ENCODE assay signal across 10 cellular contexts in genomic region chr22:29308148-29308790, GRCh38. TPM values are rescaled to one million over a fixed set of nuclear protein-coding genes. Genes with fewer than 3 reads are reported as not detected.
DNase-seq lines count a peak whose midpoint lies in the region; ATAC-seq, FAIRE-seq and TF ChIP-seq lines count a peak whose summit lies in the region.
"Had no signal": no experiment of that assay in that cellular context is flagged by ENCODE, and none has a peak within 500 bp of the region (broad histone marks: within the 10 kb centered on the region; RNA-seq: fewer than 3 reads in every experiment).

No MANE protein-coding gene starts in this region.

- TF ChIP-seq POLR2A in HepG2 (IDR thresholded peaks at IDR 0.05; ENCODE audit: insufficient read depth in 1 of 2, low read depth in 2 of 2, low read length in 2 of 2) (no peak), right lobe of liver (IDR thresholded peaks at IDR 0.05) (no peak), vagina (IDR thresholded peaks at IDR 0.05) (no peak)

- no peaks in the 10 kb centered on the region for H3K79me2 ChIP-seq in HepG2 (ENCODE audit: insufficient read depth, low read length)
- H3K79me2 ChIP-seq: parathyroid adenoma had no signal

- H3K4me1 ChIP-seq in HepG2 (ENCODE audit: insufficient read depth, low read length) = peaks cover 62% of the 10 kb centered on the region
- H3K4me1 ChIP-seq in right lobe of liver = peaks cover under 1 to 9% (median 5%) of the 10 kb centered on the region in 4 donors
- peaks cover 52% of the 10 kb centered on the region for H3K4me1 ChIP-seq in vagina
- H3K4me1 ChIP-seq: parathyroid adenoma had no signal

- no peak overlapping the region for H3K27ac Mint-ChIP-seq in mesothelial cell of epicardium

- H4K20me1 ChIP-seq in HepG2 (ENCODE audit: insufficient read depth, low read length) = no peaks in the 10 kb centered on the region

- intact Hi-C loops in HepG2 (cut with micrococcal nuclease; ENCODE audit: unreplicated experiment) = no loop called here
- intact Hi-C loops in right lobe of liver (cut with DNase I) = loop anchor here in 1 of 2 donors (10.0 kb wide), 1 partner anchor 47 kb away; no protein-coding TSS in a partner anchor
- intact Hi-C loops in vagina (cut with DNase I) = no loop called here

- H3K27ac ChIP-seq in HepG2 (ENCODE audit: extremely low read length, insufficient read depth, low read length) (no peak overlapping the region), right lobe of liver (no peak overlapping the region), cingulate gyrus (ENCODE audit: low read depth, low read length) (peak overlapping the region; percentile 81), vagina (peak overlapping the region; percentile 89)
- H3K27ac ChIP-seq: parathyroid adenoma had no signal

- H3K27me3 Mint-ChIP-seq in mesothelial cell of epicardium (ENCODE audit: low read depth) = peaks cover 10% of the 10 kb centered on the region

- TF ChIP-seq CTCF in HepG2 (CRISPR knock-in tag; IDR thresholded peaks at IDR 0.05) = no peak
- no peak for TF ChIP-seq CTCF in right lobe of liver (IDR thresholded peaks at IDR 0.05)
- no peak for TF ChIP-seq CTCF in mesothelial cell of epicardium (IDR thresholded peaks at IDR 0.05; ENCODE audit: unreplicated experiment)
- TF ChIP-seq CTCF in vagina (IDR thresholded peaks at IDR 0.05) = no peak
- TF ChIP-seq CTCF in omental fat pad (IDR thresholded peaks at IDR 0.05) = no peak

- no TSS peak for BruUV-seq in HepG2 (replicated peaks; lab: Mats Ljungman, UMichigan)

- ATAC-seq in HepG2 (no peak), right lobe of liver (no peak), omental fat pad (ENCODE audit: low FRiP score) (no peak)

- H3K9ac ChIP-seq in HepG2 (ENCODE audit: insufficient read depth, low read depth, low read length) = no peak overlapping the region
- H3K9ac ChIP-seq: parathyroid adenoma had no signal

- H3K36me3 ChIP-seq in HepG2 (replicated peaks in 1 of 2; ENCODE audit: control insufficient read depth in 1 of 2, insufficient read depth in 2 of 2, low read length in 2 of 2) (no peaks in the 10 kb centered on the region), right lobe of liver (no peaks in the 10 kb centered on the region), vagina (no peaks in the 10 kb centered on the region)

- no peak for TF ChIP-seq RAD21 in HepG2 (CRISPR knock-in tag; IDR thresholded peaks at IDR 0.05)

- no peak for TF ChIP-seq EP300 in HepG2 (IDR thresholded peaks at IDR 0.05; ENCODE audit: low read depth in 2 of 2, low read length in 2 of 2)
- no peak for TF ChIP-seq EP300 in HepG2 (CRISPR knock-in tag; IDR thresholded peaks at IDR 0.05; ENCODE audit: borderline replicate concordance)

- no peak for FAIRE-seq in HepG2 (lab: Jason Lieb, UNC)

- 91% methylated on average over 11 of the region's 50 CpGs for WGBS in HepG2 (ENCODE audit: low lambda C conversion rate)
- no CpG with 5 or more reads among the region's 50 CpGs for WGBS in right lobe of liver (ENCODE audit: insufficient coverage, low coverage, low lambda C conversion rate, missing lambda C conversion rate)

- H3K36me3 Mint-ChIP-seq in mesothelial cell of epicardium = peaks cover 3% of the 10 kb centered on the region

- peak overlapping the region; percentile 81 for H3K4me3 Mint-ChIP-seq in mesothelial cell of epicardium

- no peaks in the 10 kb centered on the region for H3K9me3 Mint-ChIP-seq in mesothelial cell of epicardium

- POLR2A ChIA-PET in HepG2 (lab: Yijun Ruan, JAX) = no interaction called here

- CTCF ChIA-PET in HepG2 (lab: Yijun Ruan, JAX; ENCODE audit: low intra/inter-chr PET ratio, low total read pairs) = no interaction called here

- in situ Hi-C loops in HepG2 (cut with HindIII; ENCODE audit: extremely low pct_ligation_motif_present, low pct_unique_long_range_greater_than_20kb) = loop anchor here (5.0 kb wide), 1 partner anchor 49 kb away; no protein-coding TSS in a partner anchor

- no peak overlapping the region for H2AFZ ChIP-seq in HepG2 (ENCODE audit: low read length)
- H2AFZ ChIP-seq: parathyroid adenoma had no signal

- H3K27me3 ChIP-seq in HepG2 (ENCODE audit: control insufficient read depth in 1 of 2, insufficient read depth in 2 of 2, low read length in 2 of 2) = peaks cover 0 to 3% of the 10 kb centered on the region in 2 experiments; a peak in 1 of 5 replicates
- no peaks in the 10 kb centered on the region for H3K27me3 ChIP-seq in right lobe of liver
- H3K27me3 ChIP-seq in vagina = no peaks in the 10 kb centered on the region

- H3K4me3 ChIP-seq in HepG2 (replicated peaks in 1 of 3; ENCODE audit: insufficient read depth in 1 of 3, low read depth in 2 of 3, low read length in 3 of 3) = no peak overlapping the region
- no peak overlapping the region for H3K4me3 ChIP-seq in right lobe of liver
- peak overlapping the region; percentile 89 to 91 for H3K4me3 ChIP-seq in vagina

- no peak for DNase-seq in HepG2 (ENCODE audit: low spot score)
- DNase-seq in right lobe of liver = no peak
- peak in 1 of 2 experiments; percentile 38 for DNase-seq in mesothelial cell of epicardium (ENCODE audit: low spot score in 2 of 2, unreplicated experiment in 2 of 2)
- DNase-seq in vagina (ENCODE audit: extremely low spot score in 2 of 2) = no peak
- DNase-seq in germinal center (ENCODE audit: low spot score) = no peak
- no peak for DNase-seq in omental fat pad (ENCODE audit: low spot score)
- no peak for DNase-seq in hippocampal formation (lab: John Stamatoyannopoulos, UW)
- DNase-seq: activated CD4-positive, alpha-beta T cell treated with anti-CD3 and anti-CD28 coated beads, Interleukin-2, amount 50 U/mL, for 1 hour had no signal

- no peak overlapping the region for H3K4me2 ChIP-seq in HepG2 (ENCODE audit: low read depth, low read length)

- H3K4me1 Mint-ChIP-seq in mesothelial cell of epicardium = peaks cover 9% of the 10 kb centered on the region

- no peaks in the 10 kb centered on the region for H3K9me3 ChIP-seq in HepG2 (ENCODE audit: low read length)
- no peaks in the 10 kb centered on the region for H3K9me3 ChIP-seq in right lobe of liver
- H3K9me3 ChIP-seq in vagina = no peaks in the 10 kb centered on the region

RNA-seq across cellular contexts. Expression of gene GAS2L1, which starts 1.8 kb away (rescaled TPM):
- total RNA-seq in HepG2 (2016; rRNA removed; fragmentation: Illumina TruSeq; extraction: Trizol) (2.6 and 3.3 TPM in 2 replicates), right lobe of liver (10 to 100 TPM in 4 of 6 experiments, 1 to 10 TPM in 2; 8.9 to 15.8 (median 11.5) TPM), mesothelial cell of epicardium (13.4 to 14.6 TPM (median 13.6 TPM) in 3 replicates), vagina (17.4 TPM), omental fat pad (10 to 100 TPM; 13.4 to 29.0 (median 22.7) TPM)
- total RNA-seq in HepG2 (2016; cell fraction: cytosol; rRNA removed; fragmentation: Illumina TruSeq; extraction: Trizol; ENCODE audit: low read depth) = 3.1 TPM in 2 replicates
- 1.9 and 3.4 TPM in 2 replicates for total RNA-seq in HepG2 (2016; cell fraction: insoluble cytoplasmic fraction; rRNA removed; fragmentation: Illumina TruSeq; extraction: Trizol)
- total RNA-seq in HepG2 (2016; cell fraction: membrane; rRNA removed; fragmentation: Illumina TruSeq; extraction: Trizol) = 6.6 and 6.7 TPM in 2 replicates
- 2.1 and 2.7 TPM in 2 replicates for total RNA-seq in HepG2 (2016; cell fraction: nucleus; rRNA removed; fragmentation: Illumina TruSeq; extraction: Trizol)
- polyA plus RNA-seq in HepG2 (2011; rRNA removed) = 1.8 and 2.2 TPM in 2 replicates
- polyA plus RNA-seq in HepG2 (2011; cell fraction: cytosol; rRNA removed) = 1.8 and 3.2 TPM in 2 replicates
- 6.0 and 8.0 TPM in 2 replicates for polyA plus RNA-seq in HepG2 (2011; cell fraction: nucleus; rRNA removed)
- 0.98 and 1.3 TPM in 2 replicates for polyA plus RNA-seq in HepG2 (2012)
- 4.1 and 4.7 TPM in 2 replicates for polyA plus RNA-seq in HepG2 (2016; cell fraction: cytosol; fragmentation: Illumina TruSeq; extraction: Trizol; ENCODE audit: low read depth)
- 3.4 and 4.4 TPM in 2 replicates for polyA plus RNA-seq in HepG2 (2016; cell fraction: insoluble cytoplasmic fraction; fragmentation: Illumina TruSeq; extraction: Trizol; ENCODE audit: low read depth)
- polyA plus RNA-seq in HepG2 (2016; cell fraction: membrane; fragmentation: Illumina TruSeq; extraction: Trizol; ENCODE audit: low read depth) = 7.9 and 8.8 TPM in 2 replicates
- polyA plus RNA-seq in HepG2 (2016; cell fraction: nucleus; fragmentation: Illumina TruSeq; extraction: Trizol; ENCODE audit: insufficient read depth, low read depth) = 5.9 and 7.0 TPM in 2 replicates
- 2.7 and 10.4 TPM in 2 replicates for polyA minus RNA-seq in HepG2 (2011; rRNA and poly(A)+ RNA removed; ENCODE audit: low replicate concordance)
- 1.5 and 1.6 TPM in 2 replicates for polyA minus RNA-seq in HepG2 (2011; cell fraction: cytosol; rRNA and poly(A)+ RNA removed)
- 1.9 and 3.5 TPM in 2 replicates for polyA minus RNA-seq in HepG2 (2011; cell fraction: nucleus; rRNA and poly(A)+ RNA removed)

RNA-seq across cellular contexts. Expression of gene RASL10A, which starts 7.2 kb away (rescaled TPM):
- 0.22 TPM in 1 of 2 replicates, not detected in the other for total RNA-seq in HepG2 (2016; rRNA removed; fragmentation: Illumina TruSeq; extraction: Trizol)
- not detected in 2 replicates for total RNA-seq in HepG2 (2016; cell fraction: cytosol; rRNA removed; fragmentation: Illumina TruSeq; extraction: Trizol; ENCODE audit: low read depth)
- total RNA-seq in HepG2 (2016; cell fraction: insoluble cytoplasmic fraction; rRNA removed; fragmentation: Illumina TruSeq; extraction: Trizol) = not detected in 2 replicates
- not detected in 2 replicates for total RNA-seq in HepG2 (2016; cell fraction: membrane; rRNA removed; fragmentation: Illumina TruSeq; extraction: Trizol)
- not detected in 2 replicates for total RNA-seq in HepG2 (2016; cell fraction: nucleus; rRNA removed; fragmentation: Illumina TruSeq; extraction: Trizol)
- polyA plus RNA-seq in HepG2 (2011; rRNA removed) = 0.05 and 0.08 TPM in 2 replicates
- polyA plus RNA-seq in HepG2 (2011; cell fraction: cytosol; rRNA removed) = 0.08 and 0.17 TPM in 2 replicates
- polyA plus RNA-seq in HepG2 (2011; cell fraction: nucleus; rRNA removed) = 0.40 and 1.6 TPM in 2 replicates
- not detected in 2 replicates for polyA plus RNA-seq in HepG2 (2012)
- not detected in 2 replicates for polyA plus RNA-seq in HepG2 (2016; cell fraction: cytosol; fragmentation: Illumina TruSeq; extraction: Trizol; ENCODE audit: low read depth)
- polyA plus RNA-seq in HepG2 (2016; cell fraction: insoluble cytoplasmic fraction; fragmentation: Illumina TruSeq; extraction: Trizol; ENCODE audit: low read depth) = not detected in 2 replicates
- polyA plus RNA-seq in HepG2 (2016; cell fraction: membrane; fragmentation: Illumina TruSeq; extraction: Trizol; ENCODE audit: low read depth) = not detected in 2 replicates
- 1.5 TPM in 1 of 2 replicates, not detected in the other for polyA plus RNA-seq in HepG2 (2016; cell fraction: nucleus; fragmentation: Illumina TruSeq; extraction: Trizol; ENCODE audit: insufficient read depth, low read depth)
- polyA minus RNA-seq in HepG2 (2011; rRNA and poly(A)+ RNA removed; ENCODE audit: low replicate concordance) = 0.09 TPM in 1 of 2 replicates, not detected in the other
- polyA minus RNA-seq in HepG2 (2011; cell fraction: cytosol; rRNA and poly(A)+ RNA removed) = not detected in 2 replicates
- polyA minus RNA-seq in HepG2 (2011; cell fraction: nucleus; rRNA and poly(A)+ RNA removed) = not detected in 2 replicates
- 1 to 10 TPM in 3 of 6 experiments, under 1 TPM in 3; 0.32 to 1.2 (median 0.87) TPM for total RNA-seq in right lobe of liver
- total RNA-seq in mesothelial cell of epicardium = 2.5 to 3.8 TPM (median 3.1 TPM) in 3 replicates
- total RNA-seq in vagina = not detected
- total RNA-seq in omental fat pad = 1 to 10 TPM in 2 of 4 donors, under 1 TPM in 1, not detected in 1; 0.56 to 2.6 (median 1.5) TPM

RNA-seq across cellular contexts. Expression of gene EWSR1, which starts 40.2 kb away (rescaled TPM):
- total RNA-seq in HepG2 (2016; rRNA removed; fragmentation: Illumina TruSeq; extraction: Trizol) = 167 and 211 TPM in 2 replicates
- 28.9 and 32.2 TPM in 2 replicates for total RNA-seq in HepG2 (2016; cell fraction: cytosol; rRNA removed; fragmentation: Illumina TruSeq; extraction: Trizol; ENCODE audit: low read depth)
- 146 and 211 TPM in 2 replicates for total RNA-seq in HepG2 (2016; cell fraction: insoluble cytoplasmic fraction; rRNA removed; fragmentation: Illumina TruSeq; extraction: Trizol)
- 47.2 and 49.1 TPM in 2 replicates for total RNA-seq in HepG2 (2016; cell fraction: membrane; rRNA removed; fragmentation: Illumina TruSeq; extraction: Trizol)
- total RNA-seq in HepG2 (2016; cell fraction: nucleus; rRNA removed; fragmentation: Illumina TruSeq; extraction: Trizol) = 216 and 251 TPM in 2 replicates
- polyA plus RNA-seq in HepG2 (2011; rRNA removed) = 326 and 401 TPM in 2 replicates
- polyA plus RNA-seq in HepG2 (2011; cell fraction: cytosol; rRNA removed) = 202 and 208 TPM in 2 replicates
- 687 and 755 TPM in 2 replicates for polyA plus RNA-seq in HepG2 (2011; cell fraction: nucleus; rRNA removed)
- polyA plus RNA-seq in HepG2 (2012) = 138 and 189 TPM in 2 replicates
- polyA plus RNA-seq in HepG2 (2016; cell fraction: cytosol; fragmentation: Illumina TruSeq; extraction: Trizol; ENCODE audit: low read depth) = 22.8 and 25.5 TPM in 2 replicates
- polyA plus RNA-seq in HepG2 (2016; cell fraction: insoluble cytoplasmic fraction; fragmentation: Illumina TruSeq; extraction: Trizol; ENCODE audit: low read depth) = 183 and 203 TPM in 2 replicates
- 29.2 and 38.3 TPM in 2 replicates for polyA plus RNA-seq in HepG2 (2016; cell fraction: membrane; fragmentation: Illumina TruSeq; extraction: Trizol; ENCODE audit: low read depth)
- polyA plus RNA-seq in HepG2 (2016; cell fraction: nucleus; fragmentation: Illumina TruSeq; extraction: Trizol; ENCODE audit: insufficient read depth, low read depth) = 477 and 502 TPM in 2 replicates
- polyA minus RNA-seq in HepG2 (2011; rRNA and poly(A)+ RNA removed; ENCODE audit: low replicate concordance) = 381 and 574 TPM in 2 replicates
- polyA minus RNA-seq in HepG2 (2011; cell fraction: cytosol; rRNA and poly(A)+ RNA removed) = 103 and 111 TPM in 2 replicates
- polyA minus RNA-seq in HepG2 (2011; cell fraction: nucleus; rRNA and poly(A)+ RNA removed) = 302 and 303 TPM in 2 replicates
- 100 to 1,000 TPM in 3 of 6 experiments, 10 to 100 TPM in 3; 75.0 to 112 (median 98.2) TPM for total RNA-seq in right lobe of liver
- total RNA-seq in mesothelial cell of epicardium = 364 to 381 TPM (median 379 TPM) in 3 replicates
- total RNA-seq in vagina = 164 TPM
- 100 to 1,000 TPM; 190 to 274 (median 202) TPM for total RNA-seq in omental fat pad

RNA-seq across cellular contexts. Expression of gene RHBDD3, which starts 40.5 kb away (rescaled TPM):
- total RNA-seq in HepG2 (2016; rRNA removed; fragmentation: Illumina TruSeq; extraction: Trizol) (12.6 and 26.7 TPM in 2 replicates), right lobe of liver (10 to 100 TPM in 5 of 6 experiments, 1 to 10 TPM in 1; 9.7 to 35.3 (median 14.7) TPM), mesothelial cell of epicardium (55.9 to 59.6 TPM (median 58.0 TPM) in 3 replicates), vagina (29.7 TPM), omental fat pad (10 to 100 TPM; 15.0 to 30.8 (median 25.4) TPM)
- total RNA-seq in HepG2 (2016; cell fraction: cytosol; rRNA removed; fragmentation: Illumina TruSeq; extraction: Trizol; ENCODE audit: low read depth) = 8.3 and 9.2 TPM in 2 replicates
- 12.3 and 26.7 TPM in 2 replicates for total RNA-seq in HepG2 (2016; cell fraction: insoluble cytoplasmic fraction; rRNA removed; fragmentation: Illumina TruSeq; extraction: Trizol)
- 16.9 and 21.6 TPM in 2 replicates for total RNA-seq in HepG2 (2016; cell fraction: membrane; rRNA removed; fragmentation: Illumina TruSeq; extraction: Trizol)
- total RNA-seq in HepG2 (2016; cell fraction: nucleus; rRNA removed; fragmentation: Illumina TruSeq; extraction: Trizol) = 24.7 and 26.9 TPM in 2 replicates
- 12.1 and 21.0 TPM in 2 replicates for polyA plus RNA-seq in HepG2 (2011; rRNA removed)
- polyA plus RNA-seq in HepG2 (2011; cell fraction: cytosol; rRNA removed) = 10.6 and 17.9 TPM in 2 replicates
- polyA plus RNA-seq in HepG2 (2011; cell fraction: nucleus; rRNA removed) = 38.6 and 38.8 TPM in 2 replicates
- 8.5 and 12.8 TPM in 2 replicates for polyA plus RNA-seq in HepG2 (2012)
- polyA plus RNA-seq in HepG2 (2016; cell fraction: cytosol; fragmentation: Illumina TruSeq; extraction: Trizol; ENCODE audit: low read depth) = 6.5 and 10.4 TPM in 2 replicates
- polyA plus RNA-seq in HepG2 (2016; cell fraction: insoluble cytoplasmic fraction; fragmentation: Illumina TruSeq; extraction: Trizol; ENCODE audit: low read depth) = 10.8 and 11.3 TPM in 2 replicates
- polyA plus RNA-seq in HepG2 (2016; cell fraction: membrane; fragmentation: Illumina TruSeq; extraction: Trizol; ENCODE audit: low read depth) = 11.9 and 12.6 TPM in 2 replicates
- 59.8 and 60.3 TPM in 2 replicates for polyA plus RNA-seq in HepG2 (2016; cell fraction: nucleus; fragmentation: Illumina TruSeq; extraction: Trizol; ENCODE audit: insufficient read depth, low read depth)
- 9.9 and 18.2 TPM in 2 replicates for polyA minus RNA-seq in HepG2 (2011; rRNA and poly(A)+ RNA removed; ENCODE audit: low replicate concordance)
- polyA minus RNA-seq in HepG2 (2011; cell fraction: cytosol; rRNA and poly(A)+ RNA removed) = 5.7 and 7.1 TPM in 2 replicates
- polyA minus RNA-seq in HepG2 (2011; cell fraction: nucleus; rRNA and poly(A)+ RNA removed) = 7.7 and 9.3 TPM in 2 replicates

Comparison
In these comparisons a context has a peak if more than half of its experiments do, and no peak if none do; other contexts are left out.
1. H3K27ac ChIP-seq: peak in cingulate gyrus (single experiment) and vagina (single experiment); none in HepG2 (single experiment) and right lobe of liver (0 of 3).
2. H3K4me3 ChIP-seq: peak in vagina (2 of 2); none in HepG2 (0 of 3) and right lobe of liver (0 of 3).